Comparison of ENCODE assay signal across 21 cellular contexts in the genomic region with DNA sequence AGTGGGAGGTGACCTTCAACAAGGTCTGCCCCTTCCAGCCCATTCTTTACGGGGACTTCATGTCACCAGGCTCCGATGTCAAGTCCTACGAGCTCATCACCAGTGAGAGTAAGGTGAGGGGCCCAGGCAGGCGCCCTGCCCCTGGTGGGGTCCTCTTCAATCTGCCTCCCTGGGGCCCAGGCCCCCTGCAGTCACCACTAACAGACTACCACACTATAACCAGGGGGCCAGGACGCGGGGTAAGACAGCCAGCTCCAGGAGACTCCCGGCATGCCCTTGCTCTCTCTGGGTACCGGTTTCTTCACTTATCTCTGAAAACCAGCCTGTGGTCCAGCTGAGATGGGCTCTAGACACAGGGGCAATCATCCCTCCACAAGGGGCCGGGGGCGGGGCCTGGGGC. TPM values are rescaled to one million over a fixed set of nuclear protein-coding genes. Genes with fewer than 3 reads are reported as not detected.
DNase-seq lines count a peak whose midpoint lies in the region; ATAC-seq, FAIRE-seq and TF ChIP-seq lines count a peak whose summit lies in the region.
"Had no signal": no experiment of that assay in that cellular context is flagged by ENCODE, and none has a peak within 500 bp of the region (broad histone marks: within the 10 kb centered on the region; RNA-seq: fewer than 3 reads in every experiment).

No MANE protein-coding gene starts in this region.

- no peak for TF ChIP-seq EP300 in K562 (IDR thresholded peaks at IDR 0.05; ENCODE audit: low read length)

- WGBS in K562 (ENCODE audit: insufficient coverage, low coverage, missing lambda C conversion rate), result 25% methylated on average over 6 of the region's 10 CpGs

- 0 out of 2 replicates have a peak overlapping the region, but pooled peaks have one; percentile 51 for H2AFZ ChIP-seq in K562 (ENCODE audit: low read depth, low read length)
- H2AFZ ChIP-seq: GM23248 had no signal

- no peaks in the 10 kb centered on the region for H4K20me1 ChIP-seq in K562 (replicated peaks; ENCODE audit: control insufficient read depth, insufficient read depth, low read length)

- H3K9ac ChIP-seq in K562 (ENCODE audit: insufficient read depth in 1 of 2, low read depth in 2 of 2, low read length in 2 of 2), result peak overlapping the region in 1 of 2 experiments; percentile 45; a peak in 1 of 4 replicates
- H3K9ac ChIP-seq: GM23248 had no signal

- no peaks in the 10 kb centered on the region for H3K36me3 Mint-ChIP-seq in stimulated activated effector memory CD8-positive, alpha-beta T cell treated with anti-CD3 and anti-CD28 coated beads, Interleukin-12 subunit alpha, Interleukin-12 subunit beta, amount 100 ng/mL, for 72 hours

- H3K27ac ChIP-seq in HEK293 (ENCODE audit: extremely low read depth, low read depth, low read length), result no peak overlapping the region
- H3K27ac ChIP-seq in K562 (ENCODE audit: extremely low read depth, low read depth, low read length), result no peak overlapping the region
- H3K27ac ChIP-seq in A673 (ENCODE audit: low read depth, low read length, poor library complexity, severe bottlenecking), result no peak overlapping the region
- no peak overlapping the region for H3K27ac ChIP-seq in ascending aorta
- H3K27ac ChIP-seq: A549, GM23248 had no signal

- CTCF ChIA-PET in HEK293 (lab: Yijun Ruan, JAX) (interaction anchor here (0.7 kb wide), 1 partner anchor 237 kb away, joined by 3 read pairs; no protein-coding TSS in a partner anchor), K562 (lab: Yijun Ruan, JAX; ENCODE audit: low intra/inter-chr PET ratio) (no interaction called here), A673 (lab: Charles Lee) (no interaction called here)

- TF ChIP-seq POLR2A in K562 (conservative IDR thresholded peaks at IDR 0.05), result no peak

- H3K27ac Mint-ChIP-seq in stimulated activated effector memory CD8-positive, alpha-beta T cell treated with anti-CD3 and anti-CD28 coated beads, Interleukin-12 subunit alpha, Interleukin-12 subunit beta, amount 100 ng/mL, for 72 hours, result peak overlapping the region; percentile 78

- no peak for ATAC-seq in K562
- no peak for ATAC-seq in stimulated activated effector memory CD8-positive, alpha-beta T cell treated with anti-CD3 and anti-CD28 coated beads, Interleukin-12 subunit alpha, Interleukin-12 subunit beta, amount 100 ng/mL, for 72 hours
- ATAC-seq: A549, GM12878 had no signal

- no peaks in the 10 kb centered on the region for H3K36me3 ChIP-seq in HEK293 (ENCODE audit: control insufficient read depth in 2 of 2, insufficient read depth in 1 of 2, low read length in 2 of 2)
- no peaks in the 10 kb centered on the region for H3K36me3 ChIP-seq in K562 (ENCODE audit: control insufficient read depth, insufficient read depth, low read length)
- H3K36me3 ChIP-seq in A673 (ENCODE audit: insufficient read depth, low read length, poor library complexity, severe bottlenecking), result no peaks in the 10 kb centered on the region
- peaks cover 2 to 7% of the 10 kb centered on the region in 2 donors for H3K36me3 ChIP-seq in ascending aorta

- no peak overlapping the region for H3K4me3 Mint-ChIP-seq in stimulated activated effector memory CD8-positive, alpha-beta T cell treated with anti-CD3 and anti-CD28 coated beads, Interleukin-12 subunit alpha, Interleukin-12 subunit beta, amount 100 ng/mL, for 72 hours
- H3K4me3 Mint-ChIP-seq: CD4-positive, alpha-beta memory T cell had no signal

- H3K4me2 ChIP-seq in K562 (ENCODE audit: insufficient read depth, low read length), result no peak overlapping the region
- H3K4me2 ChIP-seq: A549 had no signal

- POLR2A ChIA-PET in HEK293 (lab: Yijun Ruan, JAX), result interaction anchor here (1.3 kb wide), 1 partner anchor 9 kb away, joined by 3 read pairs; no protein-coding TSS in a partner anchor
- POLR2A ChIA-PET in K562 (lab: Yijun Ruan, JAX), result interaction anchor here (0.7 to 1.9 kb wide), 3 partner anchors 9 to 80 kb away, joined by 3 to 9 read pairs (median 3); no protein-coding TSS in a partner anchor
- POLR2A ChIA-PET in A673 (lab: Charles Lee; ENCODE audit: low non-redundant PET), result no interaction called here

- H3K9me3 Mint-ChIP-seq in stimulated activated effector memory CD8-positive, alpha-beta T cell treated with anti-CD3 and anti-CD28 coated beads, Interleukin-12 subunit alpha, Interleukin-12 subunit beta, amount 100 ng/mL, for 72 hours, result no peaks in the 10 kb centered on the region

- no peaks in the 10 kb centered on the region for H3K9me3 ChIP-seq in HEK293 (ENCODE audit: control insufficient read depth, insufficient read depth, low read depth, low read length)
- no peaks in the 10 kb centered on the region for H3K9me3 ChIP-seq in K562 (replicated peaks; ENCODE audit: control insufficient read depth, insufficient read depth, low read depth, low read length)
- H3K9me3 ChIP-seq in A673 (ENCODE audit: low read depth, low read length, poor library complexity, severe bottlenecking), result no peaks in the 10 kb centered on the region
- H3K9me3 ChIP-seq in ascending aorta, result no peaks in the 10 kb centered on the region
- H3K9me3 ChIP-seq: A549, Caco-2 had no signal

- H3K4me1 ChIP-seq in HEK293 (ENCODE audit: control insufficient read depth, insufficient read depth, low read length) (no peaks in the 10 kb centered on the region), K562 (replicated peaks in 1 of 2; ENCODE audit: control insufficient read depth in 2 of 2, insufficient read depth in 2 of 2, low read length in 2 of 2) (peaks cover 0 to 38% of the 10 kb centered on the region in 2 experiments; a peak in 2 of 5 replicates), A673 (ENCODE audit: insufficient read depth, low read length, poor library complexity, severe bottlenecking) (no peaks in the 10 kb centered on the region), ascending aorta (no peaks in the 10 kb centered on the region)
- H3K4me1 ChIP-seq: A549, Caco-2 had no signal

- H3K27me3 ChIP-seq in K562 (ENCODE audit: control insufficient read depth in 2 of 2, insufficient read depth in 2 of 2, low read length in 2 of 2), result no peaks in the 10 kb centered on the region
- no peaks in the 10 kb centered on the region for H3K27me3 ChIP-seq in A673 (replicated peaks; ENCODE audit: insufficient read depth, low read depth, low read length, poor library complexity)
- no peaks in the 10 kb centered on the region for H3K27me3 ChIP-seq in ascending aorta

- no TSS peak for BruUV-seq in K562 (replicated peaks; lab: Mats Ljungman, UMichigan)
- no TSS peak for BruUV-seq in A673 (replicated peaks; lab: Mats Ljungman, UMichigan)

- no peak for FAIRE-seq in K562 (lab: Jason Lieb, UNC)
- FAIRE-seq: A549, GM12878, GM19239, H1 had no signal

- in situ Hi-C loops in K562 (cut with MboI), result loop anchor here (10.0 to 25.0 kb wide), 2 partner anchors 85 to 368 kb away; no protein-coding TSS in a partner anchor

- TF ChIP-seq CTCF in HEK293 (tag by site-specific recombination; IDR thresholded peaks at IDR 0.05) (no peak), K562 (IDR thresholded peaks at IDR 0.05 in 2 of 3, conservative IDR thresholded peaks at IDR 0.05 in 1 of 3; ENCODE audit: insufficient read depth in 2 of 3, low read depth in 1 of 3, low read length in 3 of 3) (no peak), A673 (conservative IDR thresholded peaks at IDR 0.05; ENCODE audit: low read depth, low read length) (no peak), ascending aorta (IDR thresholded peaks at IDR 0.05) (no peak)

- H3K4me3 ChIP-seq in HEK293 (ENCODE audit: low read depth, low read length) (no peak overlapping the region), K562 (no peak overlapping the region), A673 (ENCODE audit: low read depth, low read length, poor library complexity, severe bottlenecking) (no peak overlapping the region), ascending aorta (no peak overlapping the region)
- H3K4me3 ChIP-seq: A549, GM12878, GM23248 had no signal

- intact Hi-C loops in K562 (cut with micrococcal nuclease) (no loop called here), A673 (cut with micrococcal nuclease; ENCODE audit: unreplicated experiment) (no loop called here), ascending aorta (cut with DNase I) (no loop called here)

- no peak for TF ChIP-seq RAD21 in K562 (CRISPR knock-in tag; conservative IDR thresholded peaks at IDR 0.05 in 1 of 2, IDR thresholded peaks at IDR 0.05 in 1 of 2)

- no peaks in the 10 kb centered on the region for H3K9me1 ChIP-seq in K562 (ENCODE audit: control insufficient read depth, insufficient read depth, low read length)

- H3K4me1 Mint-ChIP-seq in stimulated activated effector memory CD8-positive, alpha-beta T cell treated with anti-CD3 and anti-CD28 coated beads, Interleukin-12 subunit alpha, Interleukin-12 subunit beta, amount 100 ng/mL, for 72 hours, result peaks cover 9% of the 10 kb centered on the region
- H3K4me1 Mint-ChIP-seq: CD4-positive, alpha-beta memory T cell had no signal

- no peaks in the 10 kb centered on the region for H3K79me2 ChIP-seq in K562 (ENCODE audit: control insufficient read depth, insufficient read depth, low read length)

- DNase-seq in K562 (ENCODE audit: extremely low read depth in 1 of 4, low spot score in 3 of 4) (peak in 1 of 4 experiments; percentile 20), A673 (ENCODE audit: low spot score) (no peak), NCI-H526 (lab: John Stamatoyannopoulos, UW) (no peak), ascending aorta (ENCODE audit: low spot score in 2 of 2) (no peak), NCI-H524 (lab: John Stamatoyannopoulos, UW) (no peak)
- no peak for DNase-seq in stimulated activated effector memory CD8-positive, alpha-beta T cell treated with anti-CD3 and anti-CD28 coated beads, Interleukin-12 subunit alpha, Interleukin-12 subunit beta, amount 100 ng/mL, for 72 hours (ENCODE audit: low spot score in 2 of 2)
- DNase-seq: 8988T; C1 segment of cervical spinal cord; Caco-2; CD4-positive, alpha-beta memory T cell; DMS79; EL; GDM1; GM23248; H7; HCEC 1CT had no signal

RNA-seq across cellular contexts. Expression of gene BAP1, which starts 29.8 kb away (rescaled TPM):
- 67.6 and 158 TPM in 2 replicates for total RNA-seq in K562 (2011; cell fraction: chromatin; rRNA removed; ENCODE audit: low replicate concordance)
- 94.0 and 97.9 TPM in 2 replicates for total RNA-seq in K562 (2011; cell fraction: nucleolus; rRNA removed)
- 61.2 and 63.2 TPM in 2 replicates for total RNA-seq in K562 (2011; cell fraction: nucleoplasm; rRNA removed)
- total RNA-seq in K562 (2014; rRNA removed), result 60.4 and 69.1 TPM in 2 replicates
- total RNA-seq in K562 (2014; rRNA removed; fragmentation: Illumina TruSeq; extraction: Trizol), result 21.6 and 25.8 TPM in 2 replicates
- 35.4 and 37.5 TPM in 2 replicates for total RNA-seq in K562 (2015; rRNA removed; fragmentation: Illumina TruSeq; extraction: Trizol)
- 64.9 and 66.6 TPM in 2 replicates for total RNA-seq in K562 (2021)
- polyA plus RNA-seq in K562 (2011; rRNA removed), result 51.8 and 56.1 TPM in 2 replicates
- 55.1 and 78.1 TPM in 2 replicates for polyA plus RNA-seq in K562 (2011; cell fraction: cytosol; rRNA removed)
- polyA plus RNA-seq in K562 (2011; cell fraction: nucleus; rRNA removed), result 152 and 164 TPM in 2 replicates
- 55.2 and 58.8 TPM in 2 replicates for polyA plus RNA-seq in K562 (2012)
- 37.5 and 48.7 TPM in 2 replicates for polyA plus RNA-seq in K562 (2014; fragmentation: Illumina TruSeq; extraction: Trizol)
- 1 to 10 TPM; 3.4 to 5.4 TPM for polyA plus RNA-seq in K562 (2014; fragmentation: Nextera tagmentation; extraction: Ambion mirVana)
- polyA plus RNA-seq in K562 (2014; rRNA removed), result 42.5 and 47.8 TPM in 2 replicates
- polyA minus RNA-seq in K562 (2011; rRNA and poly(A)+ RNA removed), result 34.0 and 46.9 TPM in 2 replicates
- polyA minus RNA-seq in K562 (2011; cell fraction: cytosol; rRNA and poly(A)+ RNA removed), result 28.6 and 32.7 TPM in 2 replicates
- polyA minus RNA-seq in K562 (2011; cell fraction: nucleus; rRNA and poly(A)+ RNA removed), result 43.1 and 47.4 TPM in 2 replicates
- total RNA-seq in A673 (2021), result 49.5 and 53.1 TPM in 2 replicates
- 90.7 TPM for total RNA-seq in ascending aorta

RNA-seq across cellular contexts. Expression of gene PHF7, which starts 30.4 kb away (rescaled TPM):
- total RNA-seq in K562 (2011; cell fraction: chromatin; rRNA removed; ENCODE audit: low replicate concordance), result 31.9 and 35.6 TPM in 2 replicates
- total RNA-seq in K562 (2011; cell fraction: nucleolus; rRNA removed), result 25.5 and 28.0 TPM in 2 replicates
- 20.6 and 25.9 TPM in 2 replicates for total RNA-seq in K562 (2011; cell fraction: nucleoplasm; rRNA removed)
- total RNA-seq in K562 (2014; rRNA removed), result 16.8 and 21.5 TPM in 2 replicates
- total RNA-seq in K562 (2014; rRNA removed; fragmentation: Illumina TruSeq; extraction: Trizol), result 12.7 and 18.0 TPM in 2 replicates
- 19.0 and 20.2 TPM in 2 replicates for total RNA-seq in K562 (2015; rRNA removed; fragmentation: Illumina TruSeq; extraction: Trizol)
- total RNA-seq in K562 (2021), result 16.7 and 19.5 TPM in 2 replicates
- polyA plus RNA-seq in K562 (2011; rRNA removed), result 27.5 and 28.3 TPM in 2 replicates
- 10.7 and 16.3 TPM in 2 replicates for polyA plus RNA-seq in K562 (2011; cell fraction: cytosol; rRNA removed)
- polyA plus RNA-seq in K562 (2011; cell fraction: nucleus; rRNA removed), result 33.0 and 39.3 TPM in 2 replicates
- polyA plus RNA-seq in K562 (2012), result 14.0 and 20.6 TPM in 2 replicates
- polyA plus RNA-seq in K562 (2014; fragmentation: Illumina TruSeq; extraction: Trizol), result 18.3 and 18.4 TPM in 2 replicates
- polyA plus RNA-seq in K562 (2014; fragmentation: Nextera tagmentation; extraction: Ambion mirVana), result 1 to 10 TPM; 2.4 to 4.1 TPM
- polyA plus RNA-seq in K562 (2014; rRNA removed), result 28.7 and 29.1 TPM in 2 replicates
- polyA minus RNA-seq in K562 (2011; rRNA and poly(A)+ RNA removed), result 17.5 and 19.1 TPM in 2 replicates
- 7.0 and 9.6 TPM in 2 replicates for polyA minus RNA-seq in K562 (2011; cell fraction: cytosol; rRNA and poly(A)+ RNA removed)
- 13.9 and 14.5 TPM in 2 replicates for polyA minus RNA-seq in K562 (2011; cell fraction: nucleus; rRNA and poly(A)+ RNA removed)
- total RNA-seq in A673 (2021), result 2.9 and 4.5 TPM in 2 replicates
- not detected for total RNA-seq in ascending aorta
